Comparison of ENCODE assay signal across 14 cellular contexts in the genomic region with DNA sequence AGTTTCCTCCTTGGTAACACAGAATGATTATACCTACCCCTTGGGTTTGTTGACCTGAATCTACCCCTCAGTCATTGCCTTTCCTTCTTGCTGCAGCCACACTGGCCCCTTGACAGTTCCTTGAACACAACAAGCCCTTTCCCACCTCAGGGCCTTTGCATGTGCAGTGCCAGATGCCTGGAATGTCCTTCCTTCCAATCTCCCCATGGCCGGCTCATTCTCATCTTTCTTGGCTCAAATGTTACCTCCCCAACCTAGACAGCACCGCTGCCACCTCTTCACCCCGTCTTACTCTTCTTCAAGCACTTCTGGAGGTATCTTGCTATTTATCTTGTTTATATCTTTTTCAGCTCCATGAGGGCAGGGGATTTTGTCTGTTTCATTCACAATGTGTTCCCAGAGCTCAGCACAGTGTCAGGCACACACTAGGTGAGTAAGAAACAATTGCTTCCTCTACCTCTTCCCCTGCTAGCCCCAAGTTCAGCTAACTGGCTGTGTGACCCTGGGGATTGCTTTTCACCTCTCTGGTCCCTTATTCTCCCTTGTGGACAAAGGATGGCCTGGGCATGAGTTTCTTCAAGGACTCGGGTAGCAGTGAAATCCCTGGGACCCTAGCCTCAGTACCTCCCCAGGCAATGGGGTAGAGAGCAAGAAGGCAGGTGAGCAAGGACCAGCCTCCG.
DNase-seq lines count a peak whose midpoint lies in the region; ATAC-seq and TF ChIP-seq lines count a peak whose summit lies in the region.
"Had no signal": no experiment of that assay in that cellular context is flagged by ENCODE, and none has a peak within 500 bp of the region (broad histone marks: within the 10 kb centered on the region; RNA-seq: fewer than 3 reads in every experiment).

No MANE protein-coding gene starts in this region.

- in situ Hi-C loops in IMR-90 (cut with MboI; ENCODE audit: low sequenced_read_pairs), result no loop called here

- peaks cover 41% of the 10 kb centered on the region for H3K9me1 ChIP-seq in IMR-90 (ENCODE audit: insufficient read depth, low read length)

- no peak for TF ChIP-seq POLR2A in IMR-90 (IDR thresholded peaks at IDR 0.05; ENCODE audit: low read depth, low read length)

- BruUV-seq in IMR-90 (replicated peaks; lab: Mats Ljungman, UMichigan), result no TSS peak

- H3K27ac ChIP-seq in IMR-90 (ENCODE audit: insufficient read depth, low read length), result peak overlapping the region; percentile 55
- H3K27ac ChIP-seq in lung (ENCODE audit: low read depth in 1 of 2, low read length in 1 of 2), result peak overlapping the region; percentile 29 to 66
- H3K27ac ChIP-seq in skin epidermis, result peak overlapping the region in 19 of 21 experiments; percentile 8 to 94 (median 59)
- H3K27ac ChIP-seq: BLaER1 had no signal

- H3K9ac ChIP-seq in IMR-90 (ENCODE audit: low read depth, low read length), result peak overlapping the region; percentile 20; the same call in 1 of the 2 replicates
- H3K9ac ChIP-seq: BLaER1 had no signal

- peak overlapping the region; percentile 100 for H3K4ac ChIP-seq in IMR-90 (ENCODE audit: low read depth, low read length)

- H3K36me3 Mint-ChIP-seq in chondrocyte (ENCODE audit: low read depth), result no peaks in the 10 kb centered on the region

- H3K4me1 ChIP-seq in IMR-90 (ENCODE audit: control insufficient read depth, insufficient read depth, low read length) (peaks cover 32% of the 10 kb centered on the region), lung (ENCODE audit: control insufficient read depth in 2 of 2, insufficient read depth in 2 of 2, low read length in 2 of 2) (peaks cover 11 to 27% of the 10 kb centered on the region in 2 donors)
- H3K4me1 ChIP-seq: BLaER1 had no signal

- DNase-seq in IMR-90 (no peak), chondrocyte (ENCODE audit: low spot score) (no peak), lung (ENCODE audit: low spot score) (no peak), DMS53 (lab: John Stamatoyannopoulos, UW) (no peak)
- DNase-seq in activated CD8-positive, alpha-beta memory T cell treated with anti-CD3 and anti-CD28 coated beads, Interleukin-2, amount 50 U/mL, for 4 hours, result no peak
- DNase-seq: activated CD4-positive, alpha-beta T cell treated with anti-CD3 and anti-CD28 coated beads for 1 hour; DMS79; NCI-H1048; stimulated activated CD4-positive, alpha-beta T cell treated with anti-CD3 and anti-CD28 coated beads, Interleukin-2, amount 100 ng/mL, for 24 hours had no signal

- peaks cover 7% of the 10 kb centered on the region for H3K9me3 Mint-ChIP-seq in chondrocyte (ENCODE audit: low read depth)
- H3K9me3 Mint-ChIP-seq: T-helper 1 cell treated with Interleukin-12 subunit alpha and Interleukin-12 subunit beta and Interleukin-4 antibody, amounts not matched to agents 30 μg/mL and 1 μg/mL, for 36 hours had no signal

- H3K4me2 ChIP-seq in IMR-90 (ENCODE audit: low read depth, low read length), result peak overlapping the region; percentile 7; the same call in 1 of the 2 replicates
- H3K4me2 ChIP-seq: BLaER1 had no signal

- no peaks in the 10 kb centered on the region for H3K9me3 ChIP-seq in IMR-90 (ENCODE audit: control insufficient read depth, insufficient read depth, low read length)
- H3K9me3 ChIP-seq in lung (ENCODE audit: control insufficient read depth in 2 of 2, insufficient read depth in 1 of 2, low read length in 1 of 2), result no peaks in the 10 kb centered on the region
- H3K9me3 ChIP-seq: BLaER1 had no signal

- TF ChIP-seq CTCF in IMR-90 (conservative IDR thresholded peaks at IDR 0.05; ENCODE audit: low read depth, low read length) (no peak), chondrocyte (IDR thresholded peaks at IDR 0.05) (no peak), lung (IDR thresholded peaks at IDR 0.05; ENCODE audit: control extremely low read depth, extremely low read depth) (no peak)

- TF ChIP-seq RAD21 in IMR-90 (IDR thresholded peaks at IDR 0.05; ENCODE audit: low read length), result no peak

- H3K36me3 ChIP-seq in IMR-90 (ENCODE audit: control insufficient read depth, insufficient read depth, low read length) (no peaks in the 10 kb centered on the region), lung (ENCODE audit: control insufficient read depth in 2 of 2, insufficient read depth in 2 of 2, low read length in 2 of 2) (no peaks in the 10 kb centered on the region)
- H3K36me3 ChIP-seq: BLaER1 had no signal

- H2BK15ac ChIP-seq in IMR-90 (ENCODE audit: low read depth, low read length), result peak overlapping the region; percentile 92

- H3K27me3 Mint-ChIP-seq in chondrocyte (ENCODE audit: low read depth), result no peaks in the 10 kb centered on the region

- peak overlapping the region; percentile 80 for H3K18ac ChIP-seq in IMR-90 (ENCODE audit: low read depth, low read length)

- peak overlapping the region; percentile 79 for H3K23ac ChIP-seq in IMR-90 (ENCODE audit: low read depth, low read length)

- peak overlapping the region; percentile 99 for H2AK5ac ChIP-seq in IMR-90 (ENCODE audit: low read depth, low read length)

- H3K27me3 ChIP-seq in IMR-90 (ENCODE audit: control insufficient read depth, insufficient read depth, low read length) (no peaks in the 10 kb centered on the region), lung (ENCODE audit: control insufficient read depth, insufficient read depth) (no peaks in the 10 kb centered on the region)
- H3K27me3 ChIP-seq: BLaER1 had no signal

- no CpG with 5 or more reads among the region's 5 CpGs for WGBS in IMR-90 (ENCODE audit: extremely low coverage in 2 of 2, insufficient read length in 1 of 2), 2 experiments
- 74 to 79% methylated on average over 5 of the region's 5 CpGs for WGBS in lung, 2 donors

- intact Hi-C loops in IMR-90 (cut with micrococcal nuclease), result no loop called here

- peak overlapping the region; percentile 73 for H4K5ac ChIP-seq in IMR-90 (ENCODE audit: low read depth, low read length)

- peak overlapping the region; percentile 91 for H2AK9ac ChIP-seq in IMR-90 (replicated peaks; ENCODE audit: low read depth, low read length, poor library complexity)

- peak overlapping the region; percentile 40 for H2AFZ ChIP-seq in IMR-90 (replicated peaks; ENCODE audit: low read length, poor library complexity)

- peak overlapping the region; percentile 74 for H3K56ac ChIP-seq in IMR-90 (ENCODE audit: extremely low read depth, insufficient read depth, low read length)

- H4K91ac ChIP-seq in IMR-90 (ENCODE audit: insufficient read depth, low read depth, low read length), result peak overlapping the region; percentile 96

- H3K4me3 ChIP-seq in IMR-90 (ENCODE audit: insufficient read depth, low read depth, low read length) (no peak overlapping the region), lung (no peak overlapping the region), skin epidermis (no peak overlapping the region)
- H3K4me3 ChIP-seq: BLaER1 had no signal

- peaks cover 0 to 47% of the 10 kb centered on the region in 2 experiments; a peak in 2 of 4 replicates for H3K79me1 ChIP-seq in IMR-90 (ENCODE audit: low read depth in 1 of 2, low read length in 2 of 2)

- peak overlapping the region; percentile 72 to 92 for H4K8ac ChIP-seq in IMR-90 (ENCODE audit: low read depth in 2 of 2, low read length in 2 of 2)

- dilution Hi-C loops in IMR-90 (cut with HindIII; ENCODE audit: low sequenced_read_pairs, unreplicated experiment), result no loop called here

- H4K20me1 ChIP-seq in IMR-90 (ENCODE audit: insufficient read depth, low read length), result no peaks in the 10 kb centered on the region
- H4K20me1 ChIP-seq: BLaER1 had no signal

- peak overlapping the region; percentile 87 for H3K14ac ChIP-seq in IMR-90 (replicated peaks; ENCODE audit: low read depth, low read length)

- H2BK5ac ChIP-seq in IMR-90 (ENCODE audit: low read depth, low read length, poor library complexity, severe bottlenecking), result peak overlapping the region; percentile 82

- POLR2A ChIA-PET in IMR-90 (lab: Charles Lee; ENCODE audit: unreplicated experiment), result no interaction called here

- H3K4me3 Mint-ChIP-seq in chondrocyte (ENCODE audit: unreplicated experiment), result no peak overlapping the region
- H3K4me3 Mint-ChIP-seq: T-helper 1 cell treated with Interleukin-12 subunit alpha and Interleukin-12 subunit beta and Interleukin-4 antibody, amounts not matched to agents 30 μg/mL and 1 μg/mL, for 36 hours had no signal

- peak overlapping the region; percentile 97 for H2BK20ac ChIP-seq in IMR-90 (ENCODE audit: low read depth, low read length)

- peak overlapping the region; percentile 93 for H3K27ac Mint-ChIP-seq in chondrocyte (ENCODE audit: unreplicated experiment)
- H3K27ac Mint-ChIP-seq: T-helper 1 cell treated with Interleukin-12 subunit alpha and Interleukin-12 subunit beta and Interleukin-4 antibody, amounts not matched to agents 30 μg/mL and 1 μg/mL, for 36 hours had no signal

- no peak for ATAC-seq in IMR-90 (ENCODE audit: low read depth)
- no peak for ATAC-seq in lung (ENCODE audit: insufficient read depth, low FRiP score)
- no peak for ATAC-seq in HG03097 (IDR thresholded peaks at IDR 0.05; ENCODE audit: low FRiP score, unreplicated experiment)
- ATAC-seq in GM18861 (IDR thresholded peaks at IDR 0.05; ENCODE audit: unreplicated experiment), result no peak

- peaks cover 72% of the 10 kb centered on the region for H3K4me1 Mint-ChIP-seq in chondrocyte (ENCODE audit: low read depth)

- CTCF ChIA-PET in IMR-90 (lab: Yijun Ruan, JAX), result no interaction called here

- H2BK120ac ChIP-seq in IMR-90 (ENCODE audit: low read depth, low read length), result peak overlapping the region; percentile 100

TF ChIP-seq in IMR-90, 13 proteins besides CTCF, POLR2A, EP300 and RAD21:
- TF ChIP-seq MAZ (IDR thresholded peaks at IDR 0.05; ENCODE audit: borderline replicate concordance, low read depth, low read length), result no peak
